Comparison of ENCODE assay signal across 10 cellular contexts in genomic region chr17:40541873-40542561, GRCh38. TPM values are rescaled to one million over a fixed set of nuclear protein-coding genes. Genes with fewer than 3 reads are reported as not detected.
DNase-seq lines count a peak whose midpoint lies in the region; ATAC-seq and TF ChIP-seq lines count a peak whose summit lies in the region.
"Had no signal": no experiment of that assay in that cellular context is flagged by ENCODE, and none has a peak within 500 bp of the region (broad histone marks: within the 10 kb centered on the region; RNA-seq: fewer than 3 reads in every experiment).

No MANE protein-coding gene starts in this region.

- H3K4me2 ChIP-seq in parathyroid adenoma (ENCODE audit: low read length) = no peak overlapping the region

- H3K27me3 Mint-ChIP-seq in CD8-positive, alpha-beta T cell (ENCODE audit: low read depth) = no peaks in the 10 kb centered on the region
- H3K27me3 Mint-ChIP-seq in WTC11 (ENCODE audit: low read depth) (no peaks in the 10 kb centered on the region; the same call in 1 of the 2 replicates), glutamatergic neuron (ENCODE audit: unreplicated experiment) (peaks cover 8% of the 10 kb centered on the region)

- intact Hi-C loops in CD8-positive, alpha-beta T cell (cut with DNase I, micrococcal nuclease) = loop anchor here (1.0 to 5.0 kb wide), 4 partner anchors 9 to 220 kb away; no protein-coding TSS in a partner anchor

- no peaks in the 10 kb centered on the region for H3K9me3 Mint-ChIP-seq in CD8-positive, alpha-beta T cell
- H3K9me3 Mint-ChIP-seq in WTC11 (no peaks in the 10 kb centered on the region), glutamatergic neuron (ENCODE audit: unreplicated experiment) (peaks cover 6% of the 10 kb centered on the region)

- peaks cover 88% of the 10 kb centered on the region for H3K4me1 Mint-ChIP-seq in CD8-positive, alpha-beta T cell (ENCODE audit: low read depth)
- peaks cover 20% of the 10 kb centered on the region for H3K4me1 Mint-ChIP-seq in WTC11
- H3K4me1 Mint-ChIP-seq in glutamatergic neuron (ENCODE audit: low read depth, unreplicated experiment) = peaks cover 13% of the 10 kb centered on the region

- no peak overlapping the region for H3K9ac ChIP-seq in parathyroid adenoma

- H3K36me3 ChIP-seq in CD8-positive, alpha-beta T cell (ENCODE audit: insufficient read depth, low read length) = no peaks in the 10 kb centered on the region
- H3K36me3 ChIP-seq in parathyroid adenoma (ENCODE audit: control insufficient read depth, insufficient read depth, low read length) = no peaks in the 10 kb centered on the region

- no peaks in the 10 kb centered on the region for H3K27me3 ChIP-seq in CD8-positive, alpha-beta T cell (ENCODE audit: insufficient read depth, low read length)
- no peaks in the 10 kb centered on the region for H3K27me3 ChIP-seq in parathyroid adenoma (ENCODE audit: control insufficient read depth, insufficient read depth, low read length)

- H3K27ac ChIP-seq in CD8-positive, alpha-beta T cell (ENCODE audit: low read depth, low read length) = peak overlapping the region; percentile 66
- peak overlapping the region; percentile 83 for H3K27ac ChIP-seq in parathyroid adenoma

- peaks cover 86% of the 10 kb centered on the region for H3K4me1 ChIP-seq in CD8-positive, alpha-beta T cell (ENCODE audit: insufficient read depth, low read length)
- no peaks in the 10 kb centered on the region for H3K4me1 ChIP-seq in parathyroid adenoma

- no peak overlapping the region for H2AFZ ChIP-seq in parathyroid adenoma

- no peak for TF ChIP-seq CTCF in CD8-positive, alpha-beta T cell (IDR thresholded peaks at IDR 0.05)
- no peak for TF ChIP-seq CTCF in WTC11 (IDR thresholded peaks at IDR 0.05)
- no peak for TF ChIP-seq CTCF in glutamatergic neuron (IDR thresholded peaks at IDR 0.05; ENCODE audit: partially characterized antibody, unreplicated experiment)
- no peak for TF ChIP-seq CTCF in parathyroid adenoma (IDR thresholded peaks at IDR 0.05)

- H3K36me3 Mint-ChIP-seq in CD8-positive, alpha-beta T cell = no peaks in the 10 kb centered on the region
- no peaks in the 10 kb centered on the region for H3K36me3 Mint-ChIP-seq in WTC11
- H3K36me3 Mint-ChIP-seq in glutamatergic neuron (ENCODE audit: unreplicated experiment) = no peaks in the 10 kb centered on the region

- POLR2A ChIA-PET in CD8-positive, alpha-beta T cell (lab: Charles Lee) = interaction anchor here (0.7 to 26.4 kb wide), 8 partner anchors 9 to 184 kb away, joined by 3 to 755 read pairs (median 4); partner anchors contain the start of genes CCR7 and TOP2A
- POLR2A ChIA-PET in WTC11 (lab: Charles Lee) = no interaction called here

- CTCF ChIA-PET in CD8-positive, alpha-beta T cell (lab: Charles Lee) = interaction anchor here (1.1 to 16.5 kb wide), 3 partner anchors 9 to 66 kb away, joined by 7 to 470 read pairs (median 8); partner anchors contain the start of gene CCR7
- CTCF ChIA-PET in WTC11 (lab: Charles Lee) = interaction anchor here (2.3 to 2.9 kb wide), 2 partner anchors 9 to 18 kb away, joined by 8 to 17 read pairs; no protein-coding TSS in a partner anchor

- H3K4me3 ChIP-seq in CD8-positive, alpha-beta T cell (ENCODE audit: low read depth, low read length) = peak overlapping the region; percentile 31
- no peak overlapping the region for H3K4me3 ChIP-seq in parathyroid adenoma (ENCODE audit: low read depth, low read length)

- ATAC-seq in CD8-positive, alpha-beta T cell = no peak
- ATAC-seq in WTC11 = no peak

- H3K9me3 ChIP-seq in CD8-positive, alpha-beta T cell (ENCODE audit: low read length) = no peaks in the 10 kb centered on the region
- no peaks in the 10 kb centered on the region for H3K9me3 ChIP-seq in parathyroid adenoma (ENCODE audit: control insufficient read depth, low read length)

- in situ Hi-C loops in G401 (cut with HindIII; ENCODE audit: low sequenced_read_pairs) = no loop called here

- peak overlapping the region; percentile 72 for H3K4me3 Mint-ChIP-seq in CD8-positive, alpha-beta T cell
- H3K4me3 Mint-ChIP-seq in WTC11 = no peak overlapping the region
- peak overlapping the region; percentile 2 for H3K4me3 Mint-ChIP-seq in glutamatergic neuron (ENCODE audit: unreplicated experiment)

- H3K27ac Mint-ChIP-seq in CD8-positive, alpha-beta T cell = peak overlapping the region; percentile 96
- H3K27ac Mint-ChIP-seq in WTC11 = peak overlapping the region; percentile 60; the same call in 1 of the 2 replicates
- H3K27ac Mint-ChIP-seq in glutamatergic neuron (ENCODE audit: unreplicated experiment) = peak overlapping the region; percentile 46

- no peak for DNase-seq in CD8-positive, alpha-beta T cell
- DNase-seq in WTC11 (ENCODE audit: low spot score) (no peak), glutamatergic neuron (no peak), SK-N-DZ (ENCODE audit: low spot score) (no peak), G401 (ENCODE audit: low spot score) (no peak), globus pallidus (ENCODE audit: low spot score) (no peak), NCI-H748 treated with DMSO at 0.1 percent for 48 hours (lab: John Stamatoyannopoulos, UW) (no peak)

- no peaks in the 10 kb centered on the region for H3K79me2 ChIP-seq in parathyroid adenoma

TF ChIP-seq in WTC11, 78 proteins besides CTCF, POLR2A, EP300 and RAD21 (continues in another document):
- no peak for TF ChIP-seq RORB (CRISPR knock-in tag; IDR thresholded peaks at IDR 0.05)
- no peak for TF ChIP-seq EMX1 (CRISPR knock-in tag; IDR thresholded peaks at IDR 0.05)
- TF ChIP-seq RELA (CRISPR knock-in tag; IDR thresholded peaks at IDR 0.05; ENCODE audit: borderline replicate concordance) = no peak
- TF ChIP-seq AFF4 (CRISPR knock-in tag; IDR thresholded peaks at IDR 0.05; ENCODE audit: borderline replicate concordance) = no peak
- TF ChIP-seq ZNF416 (CRISPR knock-in tag; IDR thresholded peaks at IDR 0.05) = no peak
- TF ChIP-seq ESRRA (CRISPR knock-in tag; IDR thresholded peaks at IDR 0.05; ENCODE audit: borderline replicate concordance) = no peak
- no peak for TF ChIP-seq HMGA2 (CRISPR knock-in tag; IDR thresholded peaks at IDR 0.05)

RNA-seq across cellular contexts. Expression of gene CCR7, which starts 23.3 kb away (rescaled TPM):
- total RNA-seq in CD8-positive, alpha-beta T cell = 100 to 1,000 TPM; 196 to 199 TPM
- total RNA-seq in WTC11 (2021) (0.37 to 0.92 TPM (median 0.57 TPM) in 3 replicates), glutamatergic neuron (ENCODE audit: unreplicated experiment) (not detected)
- polyA plus RNA-seq in SK-N-DZ (2014; cell fraction: cytosol; rRNA removed) = 0.07 TPM in 1 of 2 replicates, not detected in the other
- not detected in 2 replicates for polyA plus RNA-seq in SK-N-DZ (2014; cell fraction: nucleus; rRNA removed)
- not detected in 2 replicates for total RNA-seq in G401 (2014; rRNA removed; shearing (Covaris generic))
- total RNA-seq: pulmonary artery endothelial cell, RPMI7951 had no signal

RNA-seq across cellular contexts. Expression of gene TNS4, which starts 40.6 kb away (rescaled TPM):
- 1 to 10 TPM; 1.9 to 2.9 TPM for total RNA-seq in CD8-positive, alpha-beta T cell
- 0.55 to 0.87 TPM (median 0.80 TPM) in 3 replicates for total RNA-seq in WTC11 (2021)
- not detected for total RNA-seq in glutamatergic neuron (ENCODE audit: unreplicated experiment)
- polyA plus RNA-seq in SK-N-DZ (2014; cell fraction: cytosol; rRNA removed) = 0.09 TPM in 1 of 2 replicates, not detected in the other
- not detected in 2 replicates for polyA plus RNA-seq in SK-N-DZ (2014; cell fraction: nucleus; rRNA removed)
- not detected in 2 replicates for total RNA-seq in G401 (2014; rRNA removed; shearing (Covaris generic))
- total RNA-seq: pulmonary artery endothelial cell, RPMI7951 had no signal

Comparison
In these comparisons a context has a peak if more than half of its experiments do, and no peak if none do; other contexts are left out.
1. H3K27ac Mint-ChIP-seq: peak in every context shown above with its lines; median percentile 96 in CD8-positive, alpha-beta T cell; 60 in WTC11; 46 in glutamatergic neuron.
2. RNA of gene CCR7, which starts 23.3 kb away (total RNA-seq): 196 to 199 TPM in CD8-positive, alpha-beta T cell; 0.37 to 0.92 TPM in WTC11, not detected in glutamatergic neuron (single experiment) and not detected in G401; every median in the first group is over 100 times any median in the second.